ENCODE assay signal across 30 cellular contexts in genomic region chr17:63153488-63153887, GRCh38.
DNase-seq lines count a peak whose midpoint lies in the region; ATAC-seq, FAIRE-seq and TF ChIP-seq lines count a peak whose summit lies in the region.
"Had no signal": no experiment of that assay in that cellular context is flagged by ENCODE, and none has a peak within 500 bp of the region (broad histone marks: within the 10 kb centered on the region; RNA-seq: fewer than 3 reads in every experiment).

No MANE protein-coding gene starts in this region.

- no peak for TF ChIP-seq CTCF in glutamatergic neuron (IDR thresholded peaks at IDR 0.05; ENCODE audit: partially characterized antibody, unreplicated experiment)
- no peak for TF ChIP-seq CTCF in neural progenitor cell (IDR thresholded peaks at IDR 0.05)
- TF ChIP-seq CTCF in type B pancreatic cell (conservative IDR thresholded peaks at IDR 0.05): no peak
- TF ChIP-seq CTCF in upper lobe of right lung (IDR thresholded peaks at IDR 0.05): no peak

- peak overlapping the region; percentile 22 for H3K4me3 ChIP-seq in neural progenitor cell
- no peak overlapping the region for H3K4me3 ChIP-seq in upper lobe of right lung
- no peak overlapping the region for H3K4me3 ChIP-seq in small intestine (ENCODE audit: low read depth in 1 of 2, low read length in 2 of 2)
- H3K4me3 ChIP-seq: breast epithelium, colonic mucosa, heart right ventricle, spleen, suprapubic skin, uterus had no signal

- peak overlapping the region; percentile 75 for H3K4me2 ChIP-seq in neural progenitor cell

- H3K27me3 Mint-ChIP-seq in glutamatergic neuron (ENCODE audit: unreplicated experiment) (peaks cover 4% of the 10 kb centered on the region), neural progenitor cell (ENCODE audit: insufficient read depth, low read depth) (peaks cover 2% of the 10 kb centered on the region), type B pancreatic cell (no peaks in the 10 kb centered on the region)
- H3K27me3 Mint-ChIP-seq: activated B cell treated with CpG ODN at 0.5 μM for 24 hours had no signal

- H3K36me3 ChIP-seq in neural progenitor cell: no peaks in the 10 kb centered on the region
- no peaks in the 10 kb centered on the region for H3K36me3 ChIP-seq in upper lobe of right lung
- H3K36me3 ChIP-seq in small intestine (ENCODE audit: control insufficient read depth in 2 of 2, insufficient read depth in 2 of 2, low read length in 2 of 2): no peaks in the 10 kb centered on the region
- H3K36me3 ChIP-seq: breast epithelium, colonic mucosa, heart right ventricle, spleen, suprapubic skin, uterus had no signal

- no peak for DNase-seq in glutamatergic neuron
- DNase-seq in neural progenitor cell (ENCODE audit: low spot score): peak; percentile 16
- no peak for DNase-seq in type B pancreatic cell (ENCODE audit: extremely low spot score, unreplicated experiment)
- no peak for DNase-seq in upper lobe of right lung
- DNase-seq in small intestine: no peak
- DNase-seq in activated CD4-positive, CD25-positive, alpha-beta regulatory T cell treated with anti-CD3 and anti-CD28 coated beads, Interleukin-2, amount 50 U/mL, for 72 hours: no peak
- DNase-seq: activated B cell treated with CpG ODN at 0.5 μM for 24 hours; activated CD4-positive, alpha-beta T cell treated with anti-CD3 and anti-CD28 coated beads, Interleukin-2, amount 50 U/mL, for 4 hours; activated naive CD4-positive, alpha-beta T cell treated with anti-CD3 and anti-CD28 coated beads, Interleukin-2, amount 50 U/mL, for 16 hours; CD4-positive, CD25-positive, alpha-beta regulatory T cell; colonic mucosa; effector memory CD4-positive, alpha-beta T cell; EL; erythroblast; GOT3; heart right ventricle; left cardiac atrium; NCI-H1694 treated with DMSO at 0.1 percent for 48 hours; NCI-H2171 treated with DMSO at 0.1 percent for 48 hours; SHP77; spleen; stimulated activated CD4-positive, alpha-beta T cell treated with anti-CD3 and anti-CD28 coated beads, Interleukin-2, amount 100 ng/mL, for 48 hours; SW 1271; uterus had no signal

- intact Hi-C loops in upper lobe of right lung (cut with DNase I): no loop called here

- no peak for FAIRE-seq in small intestine (lab: Jason Lieb, UNC)
- FAIRE-seq: D721Med, GM12892 had no signal

- H3K27ac Mint-ChIP-seq in glutamatergic neuron (ENCODE audit: unreplicated experiment) (peak overlapping the region; percentile 69), neural progenitor cell (peak overlapping the region; percentile 78), type B pancreatic cell (no peak overlapping the region)
- H3K27ac Mint-ChIP-seq: activated B cell treated with CpG ODN at 0.5 μM for 24 hours; CD4-positive, CD25-positive, alpha-beta regulatory T cell had no signal

- no peak overlapping the region for H3K9ac ChIP-seq in neural progenitor cell

- H2AFZ ChIP-seq in neural progenitor cell (replicated peaks): peak overlapping the region; percentile 52

- H3K27me3 ChIP-seq in neural progenitor cell: no peaks in the 10 kb centered on the region
- H3K27me3 ChIP-seq in upper lobe of right lung: no peaks in the 10 kb centered on the region
- H3K27me3 ChIP-seq in small intestine (ENCODE audit: control insufficient read depth in 2 of 2, insufficient read depth in 2 of 2, low read length in 2 of 2): no peaks in the 10 kb centered on the region
- H3K27me3 ChIP-seq: breast epithelium, colonic mucosa, heart right ventricle, spleen, suprapubic skin, uterus had no signal

- peaks cover 34% of the 10 kb centered on the region for H3K4me1 Mint-ChIP-seq in glutamatergic neuron (ENCODE audit: low read depth, unreplicated experiment)
- H3K4me1 Mint-ChIP-seq in neural progenitor cell: peaks cover 64% of the 10 kb centered on the region
- H3K4me1 Mint-ChIP-seq in type B pancreatic cell (ENCODE audit: unreplicated experiment): peaks cover 41% of the 10 kb centered on the region

- H3K4me1 ChIP-seq in neural progenitor cell: peaks cover 47% of the 10 kb centered on the region
- no peaks in the 10 kb centered on the region for H3K4me1 ChIP-seq in upper lobe of right lung
- no peaks in the 10 kb centered on the region for H3K4me1 ChIP-seq in small intestine (ENCODE audit: control insufficient read depth in 2 of 2, insufficient read depth in 1 of 2, low read depth in 1 of 2, low read length in 1 of 2)
- H3K4me1 ChIP-seq: breast epithelium, colonic mucosa, suprapubic skin, uterus had no signal

- H3K79me2 ChIP-seq in neural progenitor cell (ENCODE audit: low read depth): no peaks in the 10 kb centered on the region

- peak overlapping the region; percentile 92 for H3K4me3 Mint-ChIP-seq in glutamatergic neuron (ENCODE audit: unreplicated experiment)
- peak overlapping the region; percentile 85 for H3K4me3 Mint-ChIP-seq in neural progenitor cell
- peak overlapping the region; percentile 71 for H3K4me3 Mint-ChIP-seq in type B pancreatic cell
- H3K4me3 Mint-ChIP-seq: activated B cell treated with CpG ODN at 0.5 μM for 24 hours; CD4-positive, CD25-positive, alpha-beta regulatory T cell had no signal

- H3K9me3 Mint-ChIP-seq in glutamatergic neuron (ENCODE audit: unreplicated experiment) (peaks cover 7% of the 10 kb centered on the region), neural progenitor cell (no peaks in the 10 kb centered on the region), type B pancreatic cell (no peaks in the 10 kb centered on the region)

- 70 to 88% (median 70%) methylated on average over 1 of the region's 1 CpG for WGBS in small intestine, 3 donors

- ATAC-seq in SK-N-SH treated with all-trans-retinoic acid at 6 μM for 48 hours: peak; percentile 10; the same call in 1 of the 3 replicates
- ATAC-seq in upper lobe of right lung: no peak
- ATAC-seq: heart right ventricle, left cardiac atrium, Panc1 had no signal

- H3K27ac ChIP-seq in neural progenitor cell (peak overlapping the region; percentile 73), upper lobe of right lung (no peak overlapping the region), small intestine (ENCODE audit: low read depth in 1 of 2, low read length in 1 of 2) (no peak overlapping the region)
- H3K27ac ChIP-seq: breast epithelium, colonic mucosa, heart right ventricle, spleen, suprapubic skin, uterus had no signal

- H4K20me1 ChIP-seq in neural progenitor cell (ENCODE audit: low read depth): no peaks in the 10 kb centered on the region

- H3K9me3 ChIP-seq in neural progenitor cell (ENCODE audit: low read depth): no peaks in the 10 kb centered on the region
- H3K9me3 ChIP-seq in upper lobe of right lung: no peaks in the 10 kb centered on the region
- no peaks in the 10 kb centered on the region for H3K9me3 ChIP-seq in small intestine (ENCODE audit: control insufficient read depth, low read depth)
- H3K9me3 ChIP-seq: breast epithelium, colonic mucosa, heart right ventricle, spleen, suprapubic skin, uterus had no signal

- no peaks in the 10 kb centered on the region for H3K36me3 Mint-ChIP-seq in glutamatergic neuron (ENCODE audit: unreplicated experiment)
- peaks cover 2% of the 10 kb centered on the region for H3K36me3 Mint-ChIP-seq in neural progenitor cell
- peaks cover 4% of the 10 kb centered on the region for H3K36me3 Mint-ChIP-seq in type B pancreatic cell
- H3K36me3 Mint-ChIP-seq: CD4-positive, CD25-positive, alpha-beta regulatory T cell had no signal

- H3F3A ChIP-seq in neural progenitor cell (ENCODE audit: low read depth): peaks cover 20% of the 10 kb centered on the region

TF ChIP-seq in SK-N-SH treated with all-trans-retinoic acid at 6 μM for 48 hours, 23 proteins besides CTCF, POLR2A, EP300 and RAD21:
- TF ChIP-seq ZFP3 (CRISPR knock-in tag; IDR thresholded peaks at IDR 0.05): no peak
- TF ChIP-seq POU6F1 (CRISPR knock-in tag; IDR thresholded peaks at IDR 0.05; ENCODE audit: borderline replicate concordance, low read depth): no peak
- TF ChIP-seq ZNF565 (CRISPR knock-in tag; conservative IDR thresholded peaks at IDR 0.05; ENCODE audit: low read depth): no peak
- TF ChIP-seq ISL1 (CRISPR knock-in tag; IDR thresholded peaks at IDR 0.05): no peak
- no peak for TF ChIP-seq PATZ1 (CRISPR knock-in tag; IDR thresholded peaks at IDR 0.05; ENCODE audit: borderline replicate concordance)
- TF ChIP-seq ZC3H10 (CRISPR knock-in tag; IDR thresholded peaks at IDR 0.05): no peak
- TF ChIP-seq TOX (CRISPR knock-in tag; IDR thresholded peaks at IDR 0.05; ENCODE audit: borderline replicate concordance): no peak
